2 cellular contexts compared by ENCODE assay signal in the genomic region with DNA sequence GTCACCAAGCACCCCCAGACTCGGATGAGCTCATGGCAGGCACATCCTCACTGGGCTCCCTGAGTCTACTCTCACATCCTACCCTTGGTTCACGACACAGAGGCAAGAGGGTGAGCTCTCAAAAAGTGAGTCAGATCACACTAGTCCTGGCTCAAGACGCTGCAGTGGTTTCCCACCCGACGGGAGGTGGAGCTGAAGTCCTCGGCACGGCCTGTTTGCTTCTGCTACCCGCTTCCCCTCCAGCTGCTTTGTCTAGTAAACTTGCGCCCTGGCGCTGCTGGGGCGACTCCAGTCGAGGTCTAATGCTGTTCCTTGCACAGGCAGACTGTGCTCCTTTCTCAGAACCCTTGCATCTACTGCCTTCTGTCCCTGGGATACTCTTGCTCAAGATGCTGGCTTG.
TF ChIP-seq lines count a peak whose summit lies in the region.

No MANE protein-coding gene starts in this region.

TF ChIP-seq in K562, 482 proteins besides CTCF, POLR2A, EP300 and RAD21:
- TF ChIP-seq BCL6 (CRISPR knock-in tag; IDR thresholded peaks at IDR 0.05) (no peak), ZFP36 (IDR thresholded peaks at IDR 0.05; ENCODE audit: low read depth, low read length, partially characterized antibody) (no peak), ZZZ3 (IDR thresholded peaks at IDR 0.05) (no peak), MTA3 (IDR thresholded peaks at IDR 0.05; ENCODE audit: borderline replicate concordance) (no peak), HIVEP1 (CRISPR knock-in tag; IDR thresholded peaks at IDR 0.05) (no peak), ZBTB49 (CRISPR knock-in tag; IDR thresholded peaks at IDR 0.05; ENCODE audit: borderline replicate concordance) (no peak), ETS1 (conservative IDR thresholded peaks at IDR 0.05; ENCODE audit: control insufficient read depth, low read depth, low read length) (no peak), ZMIZ1 (IDR thresholded peaks at IDR 0.05; ENCODE audit: low read depth in 2 of 2, low read length in 2 of 2) (no peak), ZNF77 (CRISPR knock-in tag; IDR thresholded peaks at IDR 0.05) (no peak), ARNT (IDR thresholded peaks at IDR 0.05) (no peak), MTA2 (IDR thresholded peaks at IDR 0.05; ENCODE audit: low read depth) (no peak), SIN3A (IDR thresholded peaks at IDR 0.05; ENCODE audit: borderline replicate concordance in 2 of 2, control insufficient read depth in 1 of 2, low read depth in 2 of 2, low read length in 2 of 2) (no peak), RFX1 (IDR thresholded peaks at IDR 0.05) (no peak), TCF3 (CRISPR knock-in tag; IDR thresholded peaks at IDR 0.05) (no peak), GATA2 (CRISPR knock-in tag; IDR thresholded peaks at IDR 0.05) (no peak), CLOCK (CRISPR knock-in tag; IDR thresholded peaks at IDR 0.05; ENCODE audit: borderline replicate concordance) (no peak)

TF ChIP-seq in HepG2, 621 proteins besides CTCF, POLR2A, EP300 and RAD21:
- TF ChIP-seq ATM (IDR thresholded peaks at IDR 0.05; ENCODE audit: borderline replicate concordance) (no peak), REPIN1 (CRISPR knock-in tag; IDR thresholded peaks at IDR 0.05; ENCODE audit: borderline replicate concordance, low read depth) (no peak), ZSCAN12 (CRISPR knock-in tag; IDR thresholded peaks at IDR 0.05) (no peak), RELA (CRISPR knock-in tag; IDR thresholded peaks at IDR 0.05) (no peak), HNF1B (CRISPR knock-in tag; IDR thresholded peaks at IDR 0.05) (no peak), ATF7 (IDR thresholded peaks at IDR 0.05) (no peak), ATF7 (CRISPR knock-in tag; IDR thresholded peaks at IDR 0.05) (no peak), SNAPC5 (CRISPR knock-in tag; IDR thresholded peaks at IDR 0.05; ENCODE audit: borderline replicate concordance) (no peak), SOX6 (IDR thresholded peaks at IDR 0.05) (no peak), SOX6 (CRISPR knock-in tag; IDR thresholded peaks at IDR 0.05) (no peak), HHEX (CRISPR knock-in tag; IDR thresholded peaks at IDR 0.05) (no peak)
TF ChIP-seq in HepG2: peak in this region for 0.
